Comparison of ENCODE assay signal across 8 cellular contexts in genomic region chr19:49546825-49547565, GRCh38. TPM values are rescaled to one million over a fixed set of nuclear protein-coding genes. Genes with fewer than 3 reads are reported as not detected.
DNase-seq lines count a peak whose midpoint lies in the region; ATAC-seq, FAIRE-seq and TF ChIP-seq lines count a peak whose summit lies in the region.

No MANE protein-coding gene starts in this region.

- H3K4me2 ChIP-seq in endothelial cell of umbilical vein (ENCODE audit: insufficient read depth, low read length): no peak overlapping the region

- peak overlapping the region; percentile 54 for H3K4me3 Mint-ChIP-seq in Caco-2 (ENCODE audit: unreplicated experiment)
- peak overlapping the region; percentile 75 for H3K4me3 Mint-ChIP-seq in activated CD4-positive, alpha-beta memory T cell treated with anti-CD3 and anti-CD28 coated beads for 36 hours

- CTCF ChIA-PET in Caco-2 (lab: Charles Lee): interaction anchor here (0.7 to 2.4 kb wide), 19 partner anchors 11 to 155 kb away, joined by 3 to 62 read pairs (median 7); partner anchors contain the start of genes FCGRT, FLT3LG, NOSIP and RPS11
- CTCF ChIA-PET in activated CD4-positive, alpha-beta memory T cell treated with anti-CD3 and anti-CD28 coated beads for 36 hours (lab: Charles Lee): interaction anchor here (0.6 to 10.5 kb wide), 31 partner anchors 8 to 446 kb away, joined by 3 to 216 read pairs (median 5); partner anchors contain the start of genes FCGRT, FLT3LG, NOSIP and PRRG2
- CTCF ChIA-PET in endothelial cell of umbilical vein (lab: Charles Lee): interaction anchor here (0.6 to 5.2 kb wide), 36 partner anchors 8 to 155 kb away, joined by 3 to 175 read pairs (median 4); partner anchors contain the start of genes FCGRT, FLT3LG, NOSIP and RCN3

- H4K20me1 ChIP-seq in endothelial cell of umbilical vein (replicated peaks; ENCODE audit: control insufficient read depth, extremely low read depth, insufficient read depth, low read length): no peaks in the 10 kb centered on the region

- no peak for ATAC-seq in HG03565 (IDR thresholded peaks at IDR 0.05; ENCODE audit: unreplicated experiment)

- dilution Hi-C loops in endothelial cell of umbilical vein (cut with MboI; ENCODE audit: extremely low pct_ligation_motif_present, low sequenced_read_pairs): no loop called here

- H3K9me3 ChIP-seq in Caco-2 (no peaks in the 10 kb centered on the region), endothelial cell of umbilical vein (replicated peaks; ENCODE audit: control insufficient read depth, insufficient read depth, low read length) (no peaks in the 10 kb centered on the region), tibial artery (no peaks in the 10 kb centered on the region)

- H3K79me2 ChIP-seq in endothelial cell of umbilical vein (ENCODE audit: control insufficient read depth, insufficient read depth, low read length): no peaks in the 10 kb centered on the region

- no peaks in the 10 kb centered on the region for H3K27me3 ChIP-seq in Caco-2 (replicated peaks; ENCODE audit: control insufficient read depth, insufficient read depth, low read length)
- H3K27me3 ChIP-seq in endothelial cell of umbilical vein (ENCODE audit: control insufficient read depth in 2 of 2, insufficient read depth in 2 of 2, low read length in 2 of 2): no peaks in the 10 kb centered on the region
- H3K27me3 ChIP-seq in tibial artery: no peaks in the 10 kb centered on the region

- H3K9ac ChIP-seq in endothelial cell of umbilical vein (replicated peaks; ENCODE audit: extremely low read depth, insufficient read depth, low read length): no peak overlapping the region

- no peaks in the 10 kb centered on the region for H3K9me3 Mint-ChIP-seq in Caco-2 (ENCODE audit: unreplicated experiment)
- H3K9me3 Mint-ChIP-seq in activated CD4-positive, alpha-beta memory T cell treated with anti-CD3 and anti-CD28 coated beads for 36 hours: no peaks in the 10 kb centered on the region

- intact Hi-C loops in Caco-2 (cut with micrococcal nuclease; ENCODE audit: unreplicated experiment) (loop anchor here (1.0 kb wide), 2 partner anchors 23 to 41 kb away; no protein-coding TSS in a partner anchor), endothelial cell of umbilical vein (cut with micrococcal nuclease) (loop anchor here (1.0 to 2.0 kb wide), 4 partner anchors 18 to 73 kb away; partner anchors contain the start of genes FLT3LG and RCN3), tibial artery (cut with DNase I; ENCODE audit: low total_unique reads) (loop anchor here (2.0 kb wide), 2 partner anchors 44 to 72 kb away; partner anchors contain the start of gene FLT3LG)
- intact Hi-C loops in activated CD4-positive, alpha-beta memory T cell treated with anti-CD3 and anti-CD28 coated beads for 36 hours (cut with micrococcal nuclease): loop anchor here (1.0 kb wide), 2 partner anchors 44 to 131 kb away; no protein-coding TSS in a partner anchor

- no peaks in the 10 kb centered on the region for H3K9me1 ChIP-seq in endothelial cell of umbilical vein (replicated peaks; ENCODE audit: control insufficient read depth, extremely low read depth, insufficient read depth, low read length)

- H3K4me1 Mint-ChIP-seq in Caco-2 (ENCODE audit: low read depth, unreplicated experiment): peaks cover 21% of the 10 kb centered on the region
- peaks cover 29% of the 10 kb centered on the region for H3K4me1 Mint-ChIP-seq in activated CD4-positive, alpha-beta memory T cell treated with anti-CD3 and anti-CD28 coated beads for 36 hours (ENCODE audit: low read depth)

- H3K4me3 ChIP-seq in Caco-2 (ENCODE audit: low read depth, low read length): no peak overlapping the region
- H3K4me3 ChIP-seq in endothelial cell of umbilical vein (replicated peaks in 1 of 3; ENCODE audit: insufficient read depth in 1 of 3, low read depth in 1 of 3, low read length in 3 of 3): no peak overlapping the region
- no peak overlapping the region for H3K4me3 ChIP-seq in tibial artery

- no peaks in the 10 kb centered on the region for H3K27me3 Mint-ChIP-seq in Caco-2 (ENCODE audit: insufficient read depth, unreplicated experiment)
- no peaks in the 10 kb centered on the region for H3K27me3 Mint-ChIP-seq in activated CD4-positive, alpha-beta memory T cell treated with anti-CD3 and anti-CD28 coated beads for 36 hours

- H3K27ac ChIP-seq in endothelial cell of umbilical vein (ENCODE audit: insufficient read depth, low read depth, low read length): no peak overlapping the region
- no peak overlapping the region for H3K27ac ChIP-seq in tibial artery

- POLR2A ChIA-PET in Caco-2 (lab: Charles Lee): interaction anchor here (0.8 to 1.6 kb wide), 7 partner anchors 23 to 95 kb away, joined by 3 to 10 read pairs (median 6); partner anchors contain the start of genes ALDH16A1, NOSIP and RPS11
- POLR2A ChIA-PET in activated CD4-positive, alpha-beta memory T cell treated with anti-CD3 and anti-CD28 coated beads for 36 hours (lab: Charles Lee): interaction anchor here (0.7 to 1.5 kb wide), 3 partner anchors 13 to 55 kb away, joined by 3 to 4 read pairs (median 3); no protein-coding TSS in a partner anchor
- POLR2A ChIA-PET in endothelial cell of umbilical vein (lab: Charles Lee): interaction anchor here (0.6 to 1.2 kb wide), 4 partner anchors 34 to 503 kb away, joined by 3 to 5 read pairs (median 4); no protein-coding TSS in a partner anchor

- BruUV-seq in Caco-2 (replicated peaks; lab: Mats Ljungman, UMichigan) (no TSS peak), endothelial cell of umbilical vein (replicated peaks; lab: Mats Ljungman, UMichigan) (no TSS peak)

- H3K36me3 ChIP-seq in Caco-2 (ENCODE audit: control insufficient read depth, insufficient read depth, low read length) (no peaks in the 10 kb centered on the region; the same call in 1 of the 2 replicates), endothelial cell of umbilical vein (ENCODE audit: control insufficient read depth in 2 of 2, extremely low read depth in 1 of 2, insufficient read depth in 2 of 2, low read length in 2 of 2) (no peaks in the 10 kb centered on the region), tibial artery (peaks cover 0 to 22% (median 4%) of the 10 kb centered on the region in 3 donors)

- peaks cover 3% of the 10 kb centered on the region; the same call in 1 of the 2 replicates for H3K4me1 ChIP-seq in Caco-2
- H3K4me1 ChIP-seq in endothelial cell of umbilical vein (ENCODE audit: control insufficient read depth, extremely low read depth, insufficient read depth, low read length): peaks cover 2% of the 10 kb centered on the region
- H3K4me1 ChIP-seq in tibial artery: peaks cover 0 to 4% (median 0%) of the 10 kb centered on the region in 4 donors

- H3K36me3 Mint-ChIP-seq in Caco-2 (ENCODE audit: insufficient read depth, unreplicated experiment): peaks cover 23% of the 10 kb centered on the region
- H3K36me3 Mint-ChIP-seq in activated CD4-positive, alpha-beta memory T cell treated with anti-CD3 and anti-CD28 coated beads for 36 hours: no peaks in the 10 kb centered on the region

- peak; percentile 95 for FAIRE-seq in endothelial cell of umbilical vein (lab: Jason Lieb, UNC)

- peak; percentile 88 to 89 for DNase-seq in Caco-2
- DNase-seq in HS-5 (ENCODE audit: low read depth): peak; percentile 70
- DNase-seq in NCI-H82 (lab: John Stamatoyannopoulos, UW): peak; percentile 95
- peak; percentile 68 for DNase-seq in activated CD4-positive, alpha-beta memory T cell treated with anti-CD3 and anti-CD28 coated beads for 36 hours
- peak; percentile 90 for DNase-seq in endothelial cell of umbilical vein (ENCODE audit: low read depth, low spot score)
- DNase-seq in midbrain (lab: John Stamatoyannopoulos, UW): peak; percentile 89
- DNase-seq in tibial artery: peak; percentile 76 to 82

- H2AFZ ChIP-seq in endothelial cell of umbilical vein (ENCODE audit: low read depth, low read length): no peak overlapping the region

- no peak for TF ChIP-seq POLR2A in endothelial cell of umbilical vein (IDR thresholded peaks at IDR 0.05; ENCODE audit: low read depth, low read length)

- H3K27ac Mint-ChIP-seq in Caco-2 (ENCODE audit: unreplicated experiment): peak overlapping the region; percentile 44
- H3K27ac Mint-ChIP-seq in activated CD4-positive, alpha-beta memory T cell treated with anti-CD3 and anti-CD28 coated beads for 36 hours: peak overlapping the region; percentile 59

- TF ChIP-seq CTCF in Caco-2 (IDR thresholded peaks at IDR 0.05; ENCODE audit: insufficient read depth in 1 of 2, low read depth in 1 of 2, low read length in 1 of 2, severe bottlenecking in 1 of 2, unreplicated experiment in 1 of 2): peak; percentile 84 to 86
- TF ChIP-seq CTCF in endothelial cell of umbilical vein (IDR thresholded peaks at IDR 0.05; ENCODE audit: extremely low read depth in 1 of 2, insufficient read depth in 1 of 2, low read depth in 1 of 2, low read length in 2 of 2): peak; percentile 66 to 81
- TF ChIP-seq CTCF in tibial artery (IDR thresholded peaks at IDR 0.05): peak; percentile 75 to 92

RNA-seq across cellular contexts. Expression of gene RCN3, which starts 19.2 kb away (rescaled TPM):
- total RNA-seq in Caco-2 (2022): 6.6 and 7.0 TPM in 2 replicates
- total RNA-seq in activated CD4-positive, alpha-beta memory T cell treated with anti-CD3 and anti-CD28 coated beads for 36 hours: 1 to 10 TPM; 6.3 to 6.5 TPM
- 94.4 and 96.1 TPM in 2 replicates for total RNA-seq in endothelial cell of umbilical vein
- polyA plus RNA-seq in endothelial cell of umbilical vein: 52.7 and 68.3 TPM in 2 replicates
- polyA plus RNA-seq in endothelial cell of umbilical vein (2011; cell fraction: cytosol; rRNA removed): 33.7 and 37.1 TPM in 2 replicates
- polyA plus RNA-seq in endothelial cell of umbilical vein (2011; cell fraction: nucleus; rRNA removed): 27.1 and 34.4 TPM in 2 replicates
- polyA plus RNA-seq in endothelial cell of umbilical vein (2012): 73.5 and 116 TPM in 2 replicates
- 18.1 and 19.8 TPM in 2 replicates for polyA minus RNA-seq in endothelial cell of umbilical vein
- not detected for polyA minus RNA-seq in endothelial cell of umbilical vein (2011; cell fraction: cytosol; rRNA and poly(A)+ RNA removed)
- 5.0 and 17.0 TPM in 2 replicates for polyA minus RNA-seq in endothelial cell of umbilical vein (2011; cell fraction: nucleus; rRNA and poly(A)+ RNA removed)

RNA-seq across cellular contexts. Expression of gene NOSIP, which starts 33.4 kb away (rescaled TPM):
- total RNA-seq in Caco-2 (2022): 74.7 and 77.7 TPM in 2 replicates
- 10 to 100 TPM; 80.3 to 84.3 TPM for total RNA-seq in activated CD4-positive, alpha-beta memory T cell treated with anti-CD3 and anti-CD28 coated beads for 36 hours
- 77.5 and 79.8 TPM in 2 replicates for total RNA-seq in endothelial cell of umbilical vein
- polyA plus RNA-seq in endothelial cell of umbilical vein: 128 and 199 TPM in 2 replicates
- polyA plus RNA-seq in endothelial cell of umbilical vein (2011; cell fraction: cytosol; rRNA removed): 127 and 148 TPM in 2 replicates
- polyA plus RNA-seq in endothelial cell of umbilical vein (2011; cell fraction: nucleus; rRNA removed): 96.2 and 134 TPM in 2 replicates
- polyA plus RNA-seq in endothelial cell of umbilical vein (2012): 106 and 132 TPM in 2 replicates
- 81.8 and 82.4 TPM in 2 replicates for polyA minus RNA-seq in endothelial cell of umbilical vein
- 70.6 TPM for polyA minus RNA-seq in endothelial cell of umbilical vein (2011; cell fraction: cytosol; rRNA and poly(A)+ RNA removed)
- 19.5 and 30.8 TPM in 2 replicates for polyA minus RNA-seq in endothelial cell of umbilical vein (2011; cell fraction: nucleus; rRNA and poly(A)+ RNA removed)

RNA-seq across cellular contexts. Expression of gene PRRG2, which starts 34.1 kb away (rescaled TPM):
- total RNA-seq in Caco-2 (2022): 7.7 and 8.4 TPM in 2 replicates
- 1 to 10 TPM in 1 of 2 experiments, under 1 TPM in 1; 0.85 to 1.5 TPM for total RNA-seq in activated CD4-positive, alpha-beta memory T cell treated with anti-CD3 and anti-CD28 coated beads for 36 hours
- total RNA-seq in endothelial cell of umbilical vein: 1.5 and 2.6 TPM in 2 replicates
- polyA plus RNA-seq in endothelial cell of umbilical vein: 2.9 and 3.0 TPM in 2 replicates
- polyA plus RNA-seq in endothelial cell of umbilical vein (2011; cell fraction: cytosol; rRNA removed): 1.5 and 2.8 TPM in 2 replicates
- 1.3 and 2.4 TPM in 2 replicates for polyA plus RNA-seq in endothelial cell of umbilical vein (2011; cell fraction: nucleus; rRNA removed)
- 2.2 and 4.0 TPM in 2 replicates for polyA plus RNA-seq in endothelial cell of umbilical vein (2012)
- polyA minus RNA-seq in endothelial cell of umbilical vein: 0.62 and 2.1 TPM in 2 replicates
- polyA minus RNA-seq in endothelial cell of umbilical vein (2011; cell fraction: cytosol; rRNA and poly(A)+ RNA removed): 3.9 TPM
- 1.0 and 2.4 TPM in 2 replicates for polyA minus RNA-seq in endothelial cell of umbilical vein (2011; cell fraction: nucleus; rRNA and poly(A)+ RNA removed)

RNA-seq across cellular contexts. Expression of gene FCGRT, which starts 34.5 kb away (rescaled TPM):
- 135 and 136 TPM in 2 replicates for total RNA-seq in Caco-2 (2022)
- total RNA-seq in activated CD4-positive, alpha-beta memory T cell treated with anti-CD3 and anti-CD28 coated beads for 36 hours: 10 to 100 TPM; 13.2 to 17.2 TPM
- total RNA-seq in endothelial cell of umbilical vein: 98.2 and 134 TPM in 2 replicates
- 197 and 215 TPM in 2 replicates for polyA plus RNA-seq in endothelial cell of umbilical vein
- 103 and 152 TPM in 2 replicates for polyA plus RNA-seq in endothelial cell of umbilical vein (2011; cell fraction: cytosol; rRNA removed)
- 205 and 270 TPM in 2 replicates for polyA plus RNA-seq in endothelial cell of umbilical vein (2011; cell fraction: nucleus; rRNA removed)
- polyA plus RNA-seq in endothelial cell of umbilical vein (2012): 107 and 161 TPM in 2 replicates
- 82.9 and 90.9 TPM in 2 replicates for polyA minus RNA-seq in endothelial cell of umbilical vein
- polyA minus RNA-seq in endothelial cell of umbilical vein (2011; cell fraction: cytosol; rRNA and poly(A)+ RNA removed): not detected
- 20.5 and 29.6 TPM in 2 replicates for polyA minus RNA-seq in endothelial cell of umbilical vein (2011; cell fraction: nucleus; rRNA and poly(A)+ RNA removed)

RNA-seq across cellular contexts. Expression of gene PRR12, which starts 44.0 kb away (rescaled TPM):
- total RNA-seq in Caco-2 (2022): 38.8 and 40.5 TPM in 2 replicates
- 10 to 100 TPM; 19.9 to 22.4 TPM for total RNA-seq in activated CD4-positive, alpha-beta memory T cell treated with anti-CD3 and anti-CD28 coated beads for 36 hours
- 35.6 and 37.0 TPM in 2 replicates for total RNA-seq in endothelial cell of umbilical vein
- polyA plus RNA-seq in endothelial cell of umbilical vein: 1.6 and 1.9 TPM in 2 replicates
- polyA plus RNA-seq in endothelial cell of umbilical vein (2011; cell fraction: cytosol; rRNA removed): 2.3 and 2.7 TPM in 2 replicates
- 6.5 and 7.1 TPM in 2 replicates for polyA plus RNA-seq in endothelial cell of umbilical vein (2011; cell fraction: nucleus; rRNA removed)
- polyA plus RNA-seq in endothelial cell of umbilical vein (2012): 9.6 and 15.0 TPM in 2 replicates
- 1.9 and 2.5 TPM in 2 replicates for polyA minus RNA-seq in endothelial cell of umbilical vein
- 7.4 TPM for polyA minus RNA-seq in endothelial cell of umbilical vein (2011; cell fraction: cytosol; rRNA and poly(A)+ RNA removed)
- polyA minus RNA-seq in endothelial cell of umbilical vein (2011; cell fraction: nucleus; rRNA and poly(A)+ RNA removed): 3.0 and 7.4 TPM in 2 replicates

Comparison
In these comparisons a context has a peak if more than half of its experiments do, and no peak if none do; other contexts are left out.
1. RNA of gene RCN3, which starts 19.2 kb away (total RNA-seq): 94.4 to 96.1 TPM in endothelial cell of umbilical vein; 6.6 to 7.0 TPM in Caco-2 and 6.3 to 6.5 TPM in activated CD4-positive, alpha-beta memory T cell treated with anti-CD3 and anti-CD28 coated beads for 36 hours; every median in the first group is over 10 times any median in the second.
2. Peak in every context shown above with its lines, with median percentiles within 50 percentile points of each other: DNase-seq and CTCF ChIP-seq.